Comparison of ENCODE assay signal across 23 cellular contexts in genomic region chr5:29902859-29903258, GRCh38.
"Had no signal": no experiment of that assay in that cellular context is flagged by ENCODE, and none has a peak within 500 bp of the region (broad histone marks: within the 10 kb centered on the region; RNA-seq: fewer than 3 reads in every experiment).

No MANE protein-coding gene starts in this region.

- H3K27me3 ChIP-seq: colonic mucosa, esophagus squamous epithelium, ovary, spleen, testis, tibial artery had no signal

- ATAC-seq: left ventricle myocardium superior; lower lobe of right lung; natural killer cell; psoas muscle; right cardiac atrium; stimulated activated memory B cell treated with anti-CD40 and anti-IgM and Interleukin-4, amounts not matched to agents 10 μg/mL and 1 μg/mL and 100 μg/mL, for 72 hours; stimulated activated naive CD8-positive, alpha-beta T cell treated with anti-CD3 and anti-CD28 coated beads, Interleukin-15, Interleukin-2, amounts not matched to agents 100 U/mL and 50 U/mL, for 24 hours had no signal

- FAIRE-seq: frontal cortex, keratinocyte had no signal

- H3K9me3 ChIP-seq: colonic mucosa, esophagus squamous epithelium, lower lobe of right lung, ovary, psoas muscle, testis, tibial artery had no signal

- H3K4me3 ChIP-seq: colonic mucosa, esophagus squamous epithelium, lower lobe of right lung, ovary, psoas muscle, skin epidermis, spleen, testis, tibial artery had no signal

- H3K4me1 ChIP-seq: colonic mucosa, esophagus squamous epithelium, lower lobe of right lung, psoas muscle, spleen, testis, tibial artery had no signal

- DNase-seq: colonic mucosa; effector CD8-positive, alpha-beta T cell; endodermal cell; esophagus squamous epithelium; head of caudate nucleus; left ventricle myocardium superior; lower lobe of right lung; natural killer cell; occipital lobe; ovary; posterior cingulate gyrus; psoas muscle; right cardiac atrium; spleen; stimulated activated CD4-positive, alpha-beta T cell treated with anti-CD3 and anti-CD28 coated beads, Interleukin-4, amount 100 ng/mL, for 4 hours; stimulated activated naive CD8-positive, alpha-beta T cell treated with anti-CD3 and anti-CD28 coated beads, Interleukin-15, Interleukin-2, amounts not matched to agents 100 U/mL and 50 U/mL, for 24 hours; substantia nigra; testis; tibial artery had no signal

- H3K36me3 ChIP-seq: colonic mucosa, esophagus squamous epithelium, lower lobe of right lung, ovary, spleen, tibial artery had no signal

- H3K27ac ChIP-seq: colonic mucosa, esophagus squamous epithelium, lower lobe of right lung, ovary, psoas muscle, skin epidermis, spleen, testis, tibial artery had no signal
